In the genomic region with DNA sequence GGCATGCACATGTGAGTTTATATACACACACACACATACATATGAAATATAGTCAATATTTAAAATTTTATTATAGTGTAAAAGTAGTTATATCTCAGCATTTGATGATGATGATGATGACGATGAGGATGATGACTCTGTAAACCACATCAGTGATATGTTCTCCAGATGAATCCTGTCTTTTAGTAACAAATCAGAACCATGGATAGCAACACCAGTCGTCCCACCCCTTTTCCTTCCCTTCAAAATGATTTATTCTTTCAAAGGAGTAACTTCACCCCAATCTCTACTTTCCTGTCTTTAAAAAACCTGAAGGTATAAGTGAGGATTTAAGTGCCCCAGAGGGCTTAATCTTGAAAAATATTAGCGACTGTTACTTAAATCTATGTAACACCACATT, we compare ENCODE assay signal across 13 cellular contexts.
DNase-seq lines count a peak whose midpoint lies in the region; TF ChIP-seq lines count a peak whose summit lies in the region.
"Had no signal": no experiment of that assay in that cellular context is flagged by ENCODE, and none has a peak within 500 bp of the region (broad histone marks: within the 10 kb centered on the region; RNA-seq: fewer than 3 reads in every experiment).

No MANE protein-coding gene starts in this region.

- peaks cover 5% of the 10 kb centered on the region for H3K4me1 ChIP-seq in A673 (ENCODE audit: insufficient read depth, low read length, poor library complexity, severe bottlenecking)
- H3K4me1 ChIP-seq in HEK293 (ENCODE audit: control insufficient read depth, insufficient read depth, low read length) = peaks cover 13% of the 10 kb centered on the region
- peaks cover 0 to 18% (median 5%) of the 10 kb centered on the region in 4 donors for H3K4me1 ChIP-seq in tibial artery
- no peaks in the 10 kb centered on the region for H3K4me1 ChIP-seq in thyroid gland

- no peak for TF ChIP-seq POLR2A in thyroid gland (IDR thresholded peaks at IDR 0.05)

- H3K9ac ChIP-seq in SK-N-MC (ENCODE audit: insufficient read length) = no peak overlapping the region

- H3K9me3 ChIP-seq in A673 (ENCODE audit: low read depth, low read length, poor library complexity, severe bottlenecking) (no peaks in the 10 kb centered on the region), HEK293 (ENCODE audit: control insufficient read depth, insufficient read depth, low read depth, low read length) (no peaks in the 10 kb centered on the region), SK-N-MC (ENCODE audit: low read depth, low read length) (no peaks in the 10 kb centered on the region), WERI-Rb-1 (ENCODE audit: severe bottlenecking) (no peaks in the 10 kb centered on the region), tibial artery (no peaks in the 10 kb centered on the region), thyroid gland (no peaks in the 10 kb centered on the region)

- TF ChIP-seq CTCF in A673 (conservative IDR thresholded peaks at IDR 0.05; ENCODE audit: low read depth, low read length) (no peak), HEK293 (tag by site-specific recombination; IDR thresholded peaks at IDR 0.05) (no peak), WERI-Rb-1 (IDR thresholded peaks at IDR 0.05; ENCODE audit: low read depth, low read length) (no peak), tibial artery (IDR thresholded peaks at IDR 0.05) (no peak), thyroid gland (IDR thresholded peaks at IDR 0.05) (no peak)

- H3K27me3 ChIP-seq in A673 (replicated peaks; ENCODE audit: insufficient read depth, low read depth, low read length, poor library complexity) (no peaks in the 10 kb centered on the region), WERI-Rb-1 (ENCODE audit: insufficient read depth, low read depth, severe bottlenecking) (no peaks in the 10 kb centered on the region), tibial artery (no peaks in the 10 kb centered on the region), thyroid gland (no peaks in the 10 kb centered on the region)

- no TSS peak for BruUV-seq in A673 (replicated peaks; lab: Mats Ljungman, UMichigan)

- H3K36me3 ChIP-seq in A673 (ENCODE audit: insufficient read depth, low read length, poor library complexity, severe bottlenecking) = no peaks in the 10 kb centered on the region
- H3K36me3 ChIP-seq in HEK293 (ENCODE audit: control insufficient read depth in 2 of 2, insufficient read depth in 1 of 2, low read length in 2 of 2) = no peaks in the 10 kb centered on the region
- no peaks in the 10 kb centered on the region for H3K36me3 ChIP-seq in SK-N-MC (ENCODE audit: insufficient read depth, low read length)
- H3K36me3 ChIP-seq in WERI-Rb-1 = no peaks in the 10 kb centered on the region
- no peaks in the 10 kb centered on the region for H3K36me3 ChIP-seq in tibial artery
- H3K36me3 ChIP-seq in thyroid gland = no peaks in the 10 kb centered on the region

- H3K4me3 ChIP-seq in A673 (ENCODE audit: low read depth, low read length, poor library complexity, severe bottlenecking) (no peak overlapping the region), HEK293 (ENCODE audit: low read depth, low read length) (no peak overlapping the region), SK-N-MC (no peak overlapping the region), WERI-Rb-1 (ENCODE audit: low read depth, low read length) (no peak overlapping the region), tibial artery (no peak overlapping the region), thyroid gland (replicated peaks in 1 of 3) (no peak overlapping the region)

- DNase-seq in A673 (ENCODE audit: low spot score) = peak; percentile 38
- DNase-seq in SK-N-MC (ENCODE audit: low read depth, low spot score) = peak; percentile 12
- DNase-seq in iPS-NIHi11 (ENCODE audit: low spot score) = peak; percentile 22
- no peak for DNase-seq in WERI-Rb-1
- no peak for DNase-seq in SHP77 (lab: John Stamatoyannopoulos, UW)
- DNase-seq in tibial artery = no peak
- no peak for DNase-seq in thyroid gland
- DNase-seq: activated CD4-positive, alpha-beta T cell treated with anti-CD3 and anti-CD28 coated beads for 36 hours; CD4-positive, alpha-beta memory T cell; dermis blood vessel endothelial cell; midbrain; T1000 had no signal

- WGBS in thyroid gland, 2 donors = 50 to 52% methylated on average over 3 of the region's 3 CpGs

- intact Hi-C loops in A673 (cut with micrococcal nuclease; ENCODE audit: unreplicated experiment) = no loop called here
- intact Hi-C loops in tibial artery (cut with DNase I; ENCODE audit: low total_unique reads) = no loop called here
- intact Hi-C loops in thyroid gland (cut with DNase I) = no loop called here

- CTCF ChIA-PET in A673 (lab: Charles Lee) = no interaction called here
- CTCF ChIA-PET in HEK293 (lab: Yijun Ruan, JAX) = no interaction called here

- H3K27ac ChIP-seq in A673 (ENCODE audit: low read depth, low read length, poor library complexity, severe bottlenecking) = no peak overlapping the region
- no peak overlapping the region for H3K27ac ChIP-seq in HEK293 (ENCODE audit: extremely low read depth, low read depth, low read length)
- no peak overlapping the region for H3K27ac ChIP-seq in SK-N-MC
- H3K27ac ChIP-seq in WERI-Rb-1 = no peak overlapping the region
- no peak overlapping the region for H3K27ac ChIP-seq in tibial artery
- H3K27ac ChIP-seq in thyroid gland = no peak overlapping the region

- POLR2A ChIA-PET in A673 (lab: Charles Lee; ENCODE audit: low non-redundant PET) (no interaction called here), HEK293 (lab: Yijun Ruan, JAX) (no interaction called here)

TF ChIP-seq in HEK293, 187 proteins besides CTCF, POLR2A, EP300 and RAD21 (continues in another document):
- TF ChIP-seq, protein P1, sequence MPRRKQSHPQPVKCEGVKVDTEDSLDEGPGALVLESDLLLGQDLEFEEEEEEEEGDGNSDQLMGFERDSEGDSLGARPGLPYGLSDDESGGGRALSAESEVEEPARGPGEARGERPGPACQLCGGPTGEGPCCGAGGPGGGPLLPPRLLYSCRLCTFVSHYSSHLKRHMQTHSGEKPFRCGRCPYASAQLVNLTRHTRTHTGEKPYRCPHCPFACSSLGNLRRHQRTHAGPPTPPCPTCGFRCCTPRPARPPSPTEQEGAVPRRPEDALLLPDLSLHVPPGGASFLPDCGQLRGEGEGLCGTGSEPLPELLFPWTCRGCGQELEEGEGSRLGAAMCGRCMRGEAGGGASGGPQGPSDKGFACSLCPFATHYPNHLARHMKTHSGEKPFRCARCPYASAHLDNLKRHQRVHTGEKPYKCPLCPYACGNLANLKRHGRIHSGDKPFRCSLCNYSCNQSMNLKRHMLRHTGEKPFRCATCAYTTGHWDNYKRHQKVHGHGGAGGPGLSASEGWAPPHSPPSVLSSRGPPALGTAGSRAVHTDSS (tag by site-specific recombination; IDR thresholded peaks at IDR 0.05) = peak; percentile 60
- TF ChIP-seq, protein P2, sequence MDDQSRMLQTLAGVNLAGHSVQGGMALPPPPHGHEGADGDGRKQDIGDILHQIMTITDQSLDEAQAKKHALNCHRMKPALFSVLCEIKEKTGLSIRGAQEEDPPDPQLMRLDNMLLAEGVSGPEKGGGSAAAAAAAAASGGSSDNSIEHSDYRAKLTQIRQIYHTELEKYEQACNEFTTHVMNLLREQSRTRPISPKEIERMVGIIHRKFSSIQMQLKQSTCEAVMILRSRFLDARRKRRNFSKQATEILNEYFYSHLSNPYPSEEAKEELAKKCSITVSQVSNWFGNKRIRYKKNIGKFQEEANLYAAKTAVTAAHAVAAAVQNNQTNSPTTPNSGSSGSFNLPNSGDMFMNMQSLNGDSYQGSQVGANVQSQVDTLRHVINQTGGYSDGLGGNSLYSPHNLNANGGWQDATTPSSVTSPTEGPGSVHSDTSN (CRISPR knock-in tag; IDR thresholded peaks at IDR 0.05) = no peak
- TF ChIP-seq, protein P3, sequence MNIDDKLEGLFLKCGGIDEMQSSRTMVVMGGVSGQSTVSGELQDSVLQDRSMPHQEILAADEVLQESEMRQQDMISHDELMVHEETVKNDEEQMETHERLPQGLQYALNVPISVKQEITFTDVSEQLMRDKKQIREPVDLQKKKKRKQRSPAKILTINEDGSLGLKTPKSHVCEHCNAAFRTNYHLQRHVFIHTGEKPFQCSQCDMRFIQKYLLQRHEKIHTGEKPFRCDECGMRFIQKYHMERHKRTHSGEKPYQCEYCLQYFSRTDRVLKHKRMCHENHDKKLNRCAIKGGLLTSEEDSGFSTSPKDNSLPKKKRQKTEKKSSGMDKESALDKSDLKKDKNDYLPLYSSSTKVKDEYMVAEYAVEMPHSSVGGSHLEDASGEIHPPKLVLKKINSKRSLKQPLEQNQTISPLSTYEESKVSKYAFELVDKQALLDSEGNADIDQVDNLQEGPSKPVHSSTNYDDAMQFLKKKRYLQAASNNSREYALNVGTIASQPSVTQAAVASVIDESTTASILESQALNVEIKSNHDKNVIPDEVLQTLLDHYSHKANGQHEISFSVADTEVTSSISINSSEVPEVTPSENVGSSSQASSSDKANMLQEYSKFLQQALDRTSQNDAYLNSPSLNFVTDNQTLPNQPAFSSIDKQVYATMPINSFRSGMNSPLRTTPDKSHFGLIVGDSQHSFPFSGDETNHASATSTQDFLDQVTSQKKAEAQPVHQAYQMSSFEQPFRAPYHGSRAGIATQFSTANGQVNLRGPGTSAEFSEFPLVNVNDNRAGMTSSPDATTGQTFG (tag by site-specific recombination; IDR thresholded peaks at IDR 0.05; ENCODE audit: borderline replicate concordance) = no peak
- TF ChIP-seq ZNF132 (tag by site-specific recombination; IDR thresholded peaks at IDR 0.05; ENCODE audit: borderline replicate concordance) (no peak), ZNF626 (tag by site-specific recombination; IDR thresholded peaks at IDR 0.05) (no peak), ZNF157 (tag by site-specific recombination; IDR thresholded peaks at IDR 0.05) (no peak), ZNF335 (tag by site-specific recombination; conservative IDR thresholded peaks at IDR 0.05) (no peak), ZNF514 (tag by site-specific recombination; IDR thresholded peaks at IDR 0.05) (no peak), ZNF184 (tag by site-specific recombination; IDR thresholded peaks at IDR 0.05) (no peak), ZFP37 (tag by site-specific recombination; IDR thresholded peaks at IDR 0.05) (no peak), OVOL3 (tag by site-specific recombination; IDR thresholded peaks at IDR 0.05) (no peak)
- TF ChIP-seq, protein P4, sequence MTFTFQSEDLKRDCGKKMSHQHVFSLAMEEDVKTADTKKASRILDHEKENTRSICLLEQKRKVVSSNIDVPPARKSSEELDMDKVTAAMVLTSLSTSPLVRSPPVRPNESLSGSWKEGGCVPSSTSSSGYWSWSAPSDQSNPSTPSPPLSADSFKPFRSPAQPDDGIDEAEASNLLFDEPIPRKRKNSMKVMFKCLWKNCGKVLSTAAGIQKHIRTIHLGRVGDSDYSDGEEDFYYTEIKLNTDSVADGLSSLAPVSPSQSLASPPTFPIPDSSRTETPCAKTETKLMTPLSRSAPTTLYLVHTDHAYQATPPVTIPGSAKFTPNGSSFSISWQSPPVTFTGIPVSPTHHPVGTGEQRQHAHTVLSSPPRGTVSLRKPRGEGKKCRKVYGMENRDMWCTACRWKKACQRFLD (tag by site-specific recombination; IDR thresholded peaks at IDR 0.05) = no peak

Comparison
In these comparisons a context has a peak if more than half of its experiments do, and no peak if none do; other contexts are left out.
1. DNase-seq: peak in A673 (single experiment), SK-N-MC (single experiment) and iPS-NIHi11 (single experiment); none in WERI-Rb-1 (single experiment), SHP77 (0 of 2), tibial artery (0 of 2) and thyroid gland (0 of 2).